In genomic region chr4:39181520-39181904, GRCh38 we compare ENCODE assay signal across 8 cellular contexts. TPM values are rescaled to one million over a fixed set of nuclear protein-coding genes. Genes with fewer than 3 reads are reported as not detected.
DNase-seq lines count a peak whose midpoint lies in the region; ATAC-seq, FAIRE-seq and TF ChIP-seq lines count a peak whose summit lies in the region.

No MANE protein-coding gene starts in this region.

- TF ChIP-seq CTCF in GM12875 (IDR thresholded peaks at IDR 0.05; ENCODE audit: borderline replicate concordance, insufficient read depth, low read depth, low read length): no peak
- TF ChIP-seq CTCF in hepatocyte (IDR thresholded peaks at IDR 0.05; ENCODE audit: poor library complexity): no peak

- H3K4me2 ChIP-seq in hepatocyte (peak overlapping the region; percentile 70), skeletal muscle satellite cell (ENCODE audit: low read length) (peak overlapping the region; percentile 92)

- H3K79me2 ChIP-seq in hepatocyte: peaks cover 5% of the 10 kb centered on the region

- H3K36me3 ChIP-seq in SJCRH30: no peaks in the 10 kb centered on the region
- no peaks in the 10 kb centered on the region for H3K36me3 ChIP-seq in hepatocyte (replicated peaks; ENCODE audit: insufficient read depth, low read depth)
- H3K36me3 ChIP-seq in skeletal muscle satellite cell (ENCODE audit: insufficient read depth, low read length): no peaks in the 10 kb centered on the region

- no peak for FAIRE-seq in RCC 7860 (lab: Jason Lieb, UNC)

- no peaks in the 10 kb centered on the region for H4K20me1 ChIP-seq in hepatocyte (ENCODE audit: insufficient read depth, poor library complexity, severe bottlenecking)

- peak overlapping the region; percentile 83 for H3K9ac ChIP-seq in skeletal muscle satellite cell (ENCODE audit: low read depth, low read length)

- no peaks in the 10 kb centered on the region for H3K9me2 ChIP-seq in hepatocyte (replicated peaks; ENCODE audit: insufficient read depth)

- H3K27ac ChIP-seq in SJCRH30 (no peak overlapping the region; the same call in 1 of the 2 replicates), hepatocyte (peak overlapping the region; percentile 4)

- H3K27me3 ChIP-seq in SJCRH30 (no peaks in the 10 kb centered on the region), hepatocyte (no peaks in the 10 kb centered on the region), skeletal muscle satellite cell (ENCODE audit: control insufficient read depth, insufficient read depth, low read length) (no peaks in the 10 kb centered on the region)

- 92% methylated on average over 9 of the region's 9 CpGs for WGBS in hepatocyte (ENCODE audit: low lambda C conversion rate, missing lambda C conversion rate)

- H3K4me1 ChIP-seq in SJCRH30 (no peaks in the 10 kb centered on the region), hepatocyte (ENCODE audit: insufficient read depth) (peaks cover 6% of the 10 kb centered on the region), skeletal muscle satellite cell (ENCODE audit: control insufficient read depth, insufficient read depth, low read length) (peaks cover 6% of the 10 kb centered on the region)

- H3K4me3 ChIP-seq in GM12875 (ENCODE audit: low read depth, low read length) (peak overlapping the region; percentile 44), SJCRH30 (peak overlapping the region; percentile 70), hepatocyte (no peak overlapping the region), skeletal muscle satellite cell (ENCODE audit: low read length) (peak overlapping the region; percentile 71)

- ATAC-seq in HG03135 (IDR thresholded peaks at IDR 0.05; ENCODE audit: unreplicated experiment): no peak
- no peak for ATAC-seq in HG03469 (IDR thresholded peaks at IDR 0.05; ENCODE audit: unreplicated experiment)

- H2AFZ ChIP-seq in hepatocyte: peak overlapping the region; percentile 41

- H3K9me3 ChIP-seq in SJCRH30 (replicated peaks) (no peaks in the 10 kb centered on the region), hepatocyte (ENCODE audit: low read depth) (no peaks in the 10 kb centered on the region), skeletal muscle satellite cell (replicated peaks; ENCODE audit: low read length) (no peaks in the 10 kb centered on the region)

- no peak for DNase-seq in SJCRH30
- DNase-seq in hepatocyte (ENCODE audit: low spot score): no peak
- DNase-seq in RCC 7860 (ENCODE audit: low spot score): no peak
- no peak for DNase-seq in NCI-H2029 (lab: John Stamatoyannopoulos, UW)

RNA-seq across cellular contexts. Expression of gene WDR19, which starts 0.8 kb away (rescaled TPM):
- total RNA-seq in SJCRH30 (2014; rRNA removed; shearing (Covaris generic)): 15.9 and 21.1 TPM in 2 replicates
- 27.5 and 30.3 TPM in 2 replicates for total RNA-seq in hepatocyte
- 13.6 and 22.1 TPM in 2 replicates for polyA plus RNA-seq in hepatocyte
- total RNA-seq in skeletal muscle satellite cell (2012; rRNA removed): 18.1 and 21.5 TPM in 2 replicates
